In genomic region chr6:160519603-160520042, GRCh38 we compare ENCODE assay signal across 8 cellular contexts.
A peak's percentile ranks its signal among the peaks of the same experiment; 100 is the strongest.
DNase-seq lines count a peak whose midpoint lies in the region; ATAC-seq and TF ChIP-seq lines count a peak whose summit lies in the region.

No MANE protein-coding gene starts in this region.

- intact Hi-C loops in mucosa of descending colon (cut with DNase I, micrococcal nuclease): no loop called here

- H3K4me1 ChIP-seq in mucosa of descending colon (ENCODE audit: low read depth): no peaks in the 10 kb centered on the region

- H3K4me3 ChIP-seq in cardiac fibroblast (replicated peaks in 1 of 2; ENCODE audit: low read depth in 2 of 2, low read length in 2 of 2): peak overlapping the region; percentile 62 to 64
- peak overlapping the region; percentile 17 for H3K4me3 ChIP-seq in mucosa of descending colon

- H3K36me3 ChIP-seq in mucosa of descending colon (ENCODE audit: low read depth): no peaks in the 10 kb centered on the region

- ATAC-seq in GM21737 (IDR thresholded peaks at IDR 0.05; ENCODE audit: unreplicated experiment): peak; percentile 89
- peak; percentile 97 for ATAC-seq in mucosa of descending colon
- no peak for ATAC-seq in HG03469 (IDR thresholded peaks at IDR 0.05; ENCODE audit: unreplicated experiment)

- TF ChIP-seq CTCF in LNCAP (IDR thresholded peaks at IDR 0.05) (peak; percentile 91), cardiac fibroblast (IDR thresholded peaks at IDR 0.05; ENCODE audit: low read depth, low read length) (peak; percentile 92), mucosa of descending colon (IDR thresholded peaks at IDR 0.05) (peak; percentile 89)

- DNase-seq in NCI-H345 (lab: John Stamatoyannopoulos, UW) (peak; percentile 45), NCI-H345 treated with DMSO at 0.1 percent for 48 hours (lab: John Stamatoyannopoulos, UW; ENCODE audit: unreplicated experiment) (no peak), cardiac fibroblast (ENCODE audit: low read depth in 2 of 2) (peak in 1 of 2 donors; percentile 74), mucosa of descending colon (no peak), SHP77 (lab: John Stamatoyannopoulos, UW) (no peak)

- H3K9me3 ChIP-seq in mucosa of descending colon: no peaks in the 10 kb centered on the region
